ENCODE assay signal across 25 cellular contexts in genomic region chr5:1368236-1368635, GRCh38.
"Had no signal": no experiment of that assay in that cellular context is flagged by ENCODE, and none has a peak within 500 bp of the region (broad histone marks: within the 10 kb centered on the region; RNA-seq: fewer than 3 reads in every experiment).

No MANE protein-coding gene starts in this region.

- H3K27ac Mint-ChIP-seq: memory B cell; nephron progenitor cell; stimulated activated naive CD8-positive, alpha-beta T cell treated with anti-CD3 and anti-CD28 coated beads, Interleukin-15, amount 100 ng/mL, for 72 hours had no signal

- DNase-seq: dermis blood vessel endothelial cell; effector memory CD4-positive, alpha-beta T cell; erythroblast; esophagus squamous epithelium; foreskin melanocyte; glutamatergic neuron; heart right ventricle; hippocampal formation; kidney glomerular epithelial cell; left colon; mucosa of descending colon; naive thymus-derived CD8-positive, alpha-beta T cell; nephron progenitor cell; nucleus accumbens; ovary; psoas muscle; sigmoid colon; stimulated activated CD4-positive, alpha-beta T cell treated with anti-CD3 and anti-CD28 coated beads, Interleukin-15, amount 100 ng/mL, for 24 hours; stimulated activated CD4-positive, alpha-beta T cell treated with anti-CD3 and anti-CD28 coated beads, Interleukin-2, amount 100 ng/mL, for 48 hours; stimulated activated CD8-positive, alpha-beta memory T cell treated with anti-CD3 and anti-CD28 coated beads, Interleukin-4, amount 100 ng/mL, for 48 hours; stimulated activated naive CD4-positive, alpha-beta T cell; stimulated activated naive CD8-positive, alpha-beta T cell treated with anti-CD3 and anti-CD28 coated beads, Interleukin-15, amount 100 ng/mL, for 72 hours; transverse colon had no signal

- H3K36me3 Mint-ChIP-seq: memory B cell; naive thymus-derived CD8-positive, alpha-beta T cell had no signal

- ATAC-seq: heart right ventricle; left colon; naive thymus-derived CD8-positive, alpha-beta T cell; psoas muscle; right cardiac atrium; stimulated activated naive CD8-positive, alpha-beta T cell treated with anti-CD3 and anti-CD28 coated beads, Interleukin-15, amount 100 ng/mL, for 72 hours had no signal

- H3K4me1 Mint-ChIP-seq: nephron progenitor cell; stimulated activated naive CD8-positive, alpha-beta T cell treated with anti-CD3 and anti-CD28 coated beads, Interleukin-15, amount 100 ng/mL, for 72 hours had no signal

- H3K4me3 Mint-ChIP-seq: memory B cell; naive thymus-derived CD8-positive, alpha-beta T cell; nephron progenitor cell; stimulated activated naive CD8-positive, alpha-beta T cell treated with anti-CD3 and anti-CD28 coated beads, Interleukin-15, amount 100 ng/mL, for 72 hours had no signal

- H3K9me3 Mint-ChIP-seq: memory B cell; naive thymus-derived CD8-positive, alpha-beta T cell; nephron progenitor cell; stimulated activated naive CD8-positive, alpha-beta T cell treated with anti-CD3 and anti-CD28 coated beads, Interleukin-15, amount 100 ng/mL, for 72 hours had no signal
